Comparison of ENCODE assay signal across 21 cellular contexts in genomic region chr4:41132055-41132683, GRCh38.
A peak's percentile ranks its signal among the peaks of the same experiment; 100 is the strongest.
DNase-seq lines count a peak whose midpoint lies in the region; ATAC-seq and TF ChIP-seq lines count a peak whose summit lies in the region.
"Had no signal": no experiment of that assay in that cellular context is flagged by ENCODE, and none has a peak within 500 bp of the region (broad histone marks: within the 10 kb centered on the region; RNA-seq: fewer than 3 reads in every experiment).

No MANE protein-coding gene starts in this region.

- H3K9me3 ChIP-seq in OCI-LY7 (ENCODE audit: low read length) (no peaks in the 10 kb centered on the region), thyroid gland (no peaks in the 10 kb centered on the region)

- H3K36me3 ChIP-seq in OCI-LY7 (ENCODE audit: insufficient read depth, low read length) (no peaks in the 10 kb centered on the region), thyroid gland (no peaks in the 10 kb centered on the region)

- no peaks in the 10 kb centered on the region for H3K36me3 Mint-ChIP-seq in T-cell
- H3K36me3 Mint-ChIP-seq: activated CD4-positive, alpha-beta memory T cell treated with anti-CD3 and anti-CD28 coated beads for 36 hours; CD4-positive, alpha-beta memory T cell; naive thymus-derived CD8-positive, alpha-beta T cell had no signal

- no peak for TF ChIP-seq POLR2A in thyroid gland (IDR thresholded peaks at IDR 0.05)

- peak; percentile 17 for DNase-seq in DMS153 treated with DMSO at 0.1 percent for 48 hours (lab: John Stamatoyannopoulos, UW; ENCODE audit: unreplicated experiment)
- DNase-seq in DMS153 (lab: John Stamatoyannopoulos, UW) = no peak
- no peak for DNase-seq in OCI-LY7 (ENCODE audit: low spot score)
- peak; percentile 56 for DNase-seq in islet precursor cell
- no peak for DNase-seq in thyroid gland
- DNase-seq in T-cell = no peak
- DNase-seq in activated T-cell treated with anti-CD3 and anti-CD28 coated beads, Interleukin-2, amount 50 U/mL, for 48 hours = no peak
- DNase-seq: 8988T; activated CD4-positive, alpha-beta memory T cell treated with anti-CD3 and anti-CD28 coated beads for 36 hours; aorta; CD4-positive, alpha-beta memory T cell; kidney glomerular epithelial cell; naive thymus-derived CD8-positive, alpha-beta T cell; NCI-H1105; NCI-H526 treated with DMSO at 0.1 percent for 48 hours; right cardiac atrium; stimulated activated CD4-positive, alpha-beta T cell treated with anti-CD3 and anti-CD28 coated beads, Interleukin-4, amount 100 ng/mL, for 4 hours; stimulated activated naive CD4-positive, alpha-beta T cell treated with Interleukin-2 at 50 U/mL for 16 hours had no signal

- no peak overlapping the region for H3K27ac Mint-ChIP-seq in T-cell
- H3K27ac Mint-ChIP-seq: activated CD4-positive, alpha-beta memory T cell treated with anti-CD3 and anti-CD28 coated beads for 36 hours; activated T-helper 17 cell treated with anti-CD3 and anti-CD28 coated beads, Interleukin-2, amount 50 U/mL, for 72 hours; CD4-positive, alpha-beta memory T cell; naive thymus-derived CD8-positive, alpha-beta T cell had no signal

- ATAC-seq in GM19035 (IDR thresholded peaks at IDR 0.05; ENCODE audit: unreplicated experiment) (no peak), T-cell (replicated peaks in 1 of 4) (no peak)
- ATAC-seq: activated T-helper 17 cell treated with anti-CD3 and anti-CD28 coated beads, Interleukin-2, amount 50 U/mL, for 72 hours; naive thymus-derived CD8-positive, alpha-beta T cell; right cardiac atrium; Right ventricle myocardium inferior had no signal

- no peaks in the 10 kb centered on the region for H3K9me2 ChIP-seq in OCI-LY7 (ENCODE audit: insufficient read depth, low read length)

- CTCF ChIA-PET in OCI-LY7 (lab: Charles Lee; ENCODE audit: unreplicated experiment) (no interaction called here), T-cell (lab: Charles Lee) (no interaction called here)

- 70 to 75% methylated on average over 2 of the region's 2 CpGs for WGBS in thyroid gland, 2 donors

- no TSS peak for BruUV-seq in OCI-LY7 (replicated peaks; lab: Mats Ljungman, UMichigan)

- peaks cover 0 to under 1% (median 0%) of the 10 kb centered on the region in 3 donors for H3K9me3 Mint-ChIP-seq in T-cell
- H3K9me3 Mint-ChIP-seq: activated CD4-positive, alpha-beta memory T cell treated with anti-CD3 and anti-CD28 coated beads for 36 hours; activated T-helper 17 cell treated with anti-CD3 and anti-CD28 coated beads, Interleukin-2, amount 50 U/mL, for 72 hours; naive thymus-derived CD8-positive, alpha-beta T cell had no signal

- no peak for TF ChIP-seq CTCF in OCI-LY7 (conservative IDR thresholded peaks at IDR 0.05; ENCODE audit: low read length)
- TF ChIP-seq CTCF in thyroid gland (IDR thresholded peaks at IDR 0.05) = no peak

- no peaks in the 10 kb centered on the region for H3K4me1 Mint-ChIP-seq in T-cell
- H3K4me1 Mint-ChIP-seq: activated T-helper 17 cell treated with anti-CD3 and anti-CD28 coated beads, Interleukin-2, amount 50 U/mL, for 72 hours; CD4-positive, alpha-beta memory T cell; naive thymus-derived CD8-positive, alpha-beta T cell had no signal

- POLR2A ChIA-PET in OCI-LY7 (lab: Charles Lee) (interaction anchor here (0.6 to 1.2 kb wide), 7 partner anchors 8 to 590 kb away, joined by 3 to 4 read pairs (median 3); no protein-coding TSS in a partner anchor), T-cell (lab: Charles Lee) (no interaction called here)

- H3K4me3 Mint-ChIP-seq in T-cell = no peak overlapping the region
- H3K4me3 Mint-ChIP-seq: activated CD4-positive, alpha-beta memory T cell treated with anti-CD3 and anti-CD28 coated beads for 36 hours; activated T-helper 17 cell treated with anti-CD3 and anti-CD28 coated beads, Interleukin-2, amount 50 U/mL, for 72 hours; CD4-positive, alpha-beta memory T cell; naive thymus-derived CD8-positive, alpha-beta T cell had no signal

- H2AFZ ChIP-seq in OCI-LY7 (ENCODE audit: low read length) = no peak overlapping the region

- intact Hi-C loops in OCI-LY7 (cut with micrococcal nuclease; ENCODE audit: unreplicated experiment) = loop anchor here (5.0 kb wide), 1 partner anchor 80 kb away; the partner anchor contains the start of gene APBB2
- intact Hi-C loops in thyroid gland (cut with DNase I) = no loop called here

- H3K79me2 ChIP-seq in OCI-LY7 (ENCODE audit: insufficient read depth, low read depth, low read length) = peaks cover 20% of the 10 kb centered on the region; the same call in 1 of the 2 replicates

- H4K20me1 ChIP-seq in OCI-LY7 (ENCODE audit: insufficient read depth, low read length) = no peaks in the 10 kb centered on the region

- peaks cover 7 to 18% of the 10 kb centered on the region in 2 donors for H3K27me3 Mint-ChIP-seq in T-cell

- peak overlapping the region; percentile 81 for H3K4me2 ChIP-seq in OCI-LY7 (ENCODE audit: low read length)

- H3K27ac ChIP-seq in OCI-LY7 (ENCODE audit: low read depth, low read length, poor library complexity, severe bottlenecking) (no peak overlapping the region), thyroid gland (peak overlapping the region; percentile 73 to 95 (median 91))

- peaks cover 32% of the 10 kb centered on the region for H3K4me1 ChIP-seq in OCI-LY7 (ENCODE audit: insufficient read depth, low read length, poor library complexity, severe bottlenecking)
- H3K4me1 ChIP-seq in thyroid gland = peaks cover 89 to 90% of the 10 kb centered on the region in 2 donors

- H3K4me3 ChIP-seq in OCI-LY7 (ENCODE audit: low read depth, low read length, poor library complexity, severe bottlenecking) (no peak overlapping the region), thyroid gland (replicated peaks in 1 of 3) (no peak overlapping the region)

- H3K27me3 ChIP-seq in thyroid gland = no peaks in the 10 kb centered on the region

Comparison
In these comparisons a context has a peak if more than half of its experiments do, and no peak if none do; other contexts are left out.
1. DNase-seq: peak in DMS153 treated with DMSO at 0.1 percent for 48 hours (single experiment) and islet precursor cell (single experiment); none in DMS153 (single experiment), OCI-LY7 (single experiment), thyroid gland (0 of 2), T-cell (0 of 34) and activated T-cell treated with anti-CD3 and anti-CD28 coated beads, Interleukin-2, amount 50 U/mL, for 48 hours (0 of 2).